Comparison of ENCODE assay signal across 1 cellular context in the genomic region with DNA sequence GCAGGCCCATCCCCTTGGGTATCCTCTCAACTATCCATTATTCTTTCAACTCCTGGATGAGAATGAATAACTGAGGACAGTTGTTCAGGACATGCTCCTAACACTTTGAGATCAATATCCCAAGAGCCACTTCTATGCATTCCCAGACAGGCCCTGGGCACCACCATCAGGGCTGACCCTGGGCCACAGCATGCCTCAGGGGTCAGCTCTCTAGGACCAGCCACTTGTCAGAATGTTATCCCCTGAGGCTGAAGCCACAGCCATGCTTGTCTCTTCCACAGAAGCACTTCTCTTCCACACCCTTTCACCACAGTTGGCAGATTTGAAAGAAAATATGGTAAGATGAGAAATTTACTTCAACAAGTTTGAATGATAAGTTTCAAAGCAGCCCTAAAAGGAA.
TF ChIP-seq lines count a peak whose summit lies in the region.

No MANE protein-coding gene starts in this region.

TF ChIP-seq in IMR-90, 13 proteins besides CTCF, POLR2A, EP300 and RAD21 (continued from another document):
- TF ChIP-seq, protein P1, sequence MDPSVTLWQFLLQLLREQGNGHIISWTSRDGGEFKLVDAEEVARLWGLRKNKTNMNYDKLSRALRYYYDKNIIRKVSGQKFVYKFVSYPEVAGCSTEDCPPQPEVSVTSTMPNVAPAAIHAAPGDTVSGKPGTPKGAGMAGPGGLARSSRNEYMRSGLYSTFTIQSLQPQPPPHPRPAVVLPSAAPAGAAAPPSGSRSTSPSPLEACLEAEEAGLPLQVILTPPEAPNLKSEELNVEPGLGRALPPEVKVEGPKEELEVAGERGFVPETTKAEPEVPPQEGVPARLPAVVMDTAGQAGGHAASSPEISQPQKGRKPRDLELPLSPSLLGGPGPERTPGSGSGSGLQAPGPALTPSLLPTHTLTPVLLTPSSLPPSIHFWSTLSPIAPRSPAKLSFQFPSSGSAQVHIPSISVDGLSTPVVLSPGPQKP (IDR thresholded peaks at IDR 0.05; ENCODE audit: borderline replicate concordance, low read depth, low read length) = no peak
- no peak for TF ChIP-seq MAFK (IDR thresholded peaks at IDR 0.05; ENCODE audit: low read depth, low read length)
